In the genomic region with DNA sequence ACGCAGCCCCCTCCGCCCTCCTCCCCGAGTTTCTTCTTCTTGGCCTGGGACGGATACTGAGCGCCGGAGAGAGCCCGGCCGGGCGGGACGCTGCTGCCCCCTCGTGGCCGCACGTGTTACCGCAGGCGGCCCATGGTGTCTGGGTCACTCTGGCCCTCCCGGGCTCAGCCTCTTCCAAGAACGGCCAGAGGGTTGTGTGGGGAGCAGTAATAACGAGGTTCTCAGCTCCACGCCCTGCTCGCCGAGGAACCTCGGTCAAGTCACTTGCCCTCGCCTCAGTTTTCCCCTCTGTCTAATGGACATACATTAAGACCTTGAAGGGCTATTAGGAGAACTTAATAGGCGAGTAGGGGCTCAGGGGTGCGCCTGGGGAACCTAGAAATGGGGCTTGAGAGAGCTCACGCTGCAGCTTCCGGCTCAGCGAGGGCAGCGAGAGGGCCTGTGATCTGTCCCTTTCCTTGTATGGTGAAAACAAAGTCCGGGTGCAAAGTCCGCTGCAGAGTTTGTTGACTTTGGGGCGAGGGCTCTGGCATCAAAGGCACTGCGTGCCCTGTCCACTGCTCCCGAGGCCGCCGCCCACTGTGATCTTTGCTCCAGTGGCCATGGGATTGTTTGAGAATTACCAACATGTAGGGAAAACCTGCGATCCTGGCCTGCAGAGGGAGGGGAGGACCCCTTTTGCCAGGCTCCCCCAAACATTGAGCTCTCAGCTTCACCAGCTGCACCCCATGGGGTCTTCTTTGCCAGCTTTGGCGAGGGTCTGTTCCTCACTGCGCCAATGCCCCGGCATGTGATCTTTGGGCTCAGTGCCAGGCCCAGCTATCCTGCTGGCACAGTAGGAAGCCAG, we compare ENCODE assay signal across 1 cellular context.
TF ChIP-seq lines count a peak whose summit lies in the region.

No MANE protein-coding gene starts in this region.

TF ChIP-seq in HepG2, 621 proteins besides CTCF, POLR2A, EP300 and RAD21 (continued from another document and continues in another):
- TF ChIP-seq, protein P1, sequence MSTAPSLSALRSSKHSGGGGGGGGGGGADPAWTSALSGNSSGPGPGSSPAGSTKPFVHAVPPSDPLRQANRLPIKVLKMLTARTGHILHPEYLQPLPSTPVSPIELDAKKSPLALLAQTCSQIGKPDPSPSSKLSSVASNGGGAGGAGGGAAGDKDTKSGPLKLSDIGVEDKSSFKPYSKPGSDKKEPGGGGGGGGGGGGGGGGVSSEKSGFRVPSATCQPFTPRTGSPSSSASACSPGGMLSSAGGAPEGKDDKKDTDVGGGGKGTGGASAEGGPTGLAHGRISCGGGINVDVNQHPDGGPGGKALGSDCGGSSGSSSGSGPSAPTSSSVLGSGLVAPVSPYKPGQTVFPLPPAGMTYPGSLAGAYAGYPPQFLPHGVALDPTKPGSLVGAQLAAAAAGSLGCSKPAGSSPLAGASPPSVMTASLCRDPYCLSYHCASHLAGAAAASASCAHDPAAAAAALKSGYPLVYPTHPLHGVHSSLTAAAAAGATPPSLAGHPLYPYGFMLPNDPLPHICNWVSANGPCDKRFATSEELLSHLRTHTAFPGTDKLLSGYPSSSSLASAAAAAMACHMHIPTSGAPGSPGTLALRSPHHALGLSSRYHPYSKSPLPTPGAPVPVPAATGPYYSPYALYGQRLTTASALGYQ (CRISPR knock-in tag; IDR thresholded peaks at IDR 0.05), result peak; percentile 96
- peak; percentile 97 for TF ChIP-seq DPF2 (CRISPR knock-in tag; IDR thresholded peaks at IDR 0.05; ENCODE audit: borderline replicate concordance, low read depth)
- 0 out of 2 replicates have a peak, but pooled peaks have one; percentile 28 for TF ChIP-seq CREB1 (IDR thresholded peaks at IDR 0.05)
- peak; percentile 86 for TF ChIP-seq CREB1 (CRISPR knock-in tag; IDR thresholded peaks at IDR 0.05)
- peak; percentile 27; the same call in 1 of the 2 replicates for TF ChIP-seq ZNF83 (CRISPR knock-in tag; IDR thresholded peaks at IDR 0.05; ENCODE audit: borderline replicate concordance)
- TF ChIP-seq ZSCAN31 (CRISPR knock-in tag; IDR thresholded peaks at IDR 0.05; ENCODE audit: low read depth), result peak; percentile 88; the same call in 1 of the 2 replicates
- TF ChIP-seq, protein P2, sequence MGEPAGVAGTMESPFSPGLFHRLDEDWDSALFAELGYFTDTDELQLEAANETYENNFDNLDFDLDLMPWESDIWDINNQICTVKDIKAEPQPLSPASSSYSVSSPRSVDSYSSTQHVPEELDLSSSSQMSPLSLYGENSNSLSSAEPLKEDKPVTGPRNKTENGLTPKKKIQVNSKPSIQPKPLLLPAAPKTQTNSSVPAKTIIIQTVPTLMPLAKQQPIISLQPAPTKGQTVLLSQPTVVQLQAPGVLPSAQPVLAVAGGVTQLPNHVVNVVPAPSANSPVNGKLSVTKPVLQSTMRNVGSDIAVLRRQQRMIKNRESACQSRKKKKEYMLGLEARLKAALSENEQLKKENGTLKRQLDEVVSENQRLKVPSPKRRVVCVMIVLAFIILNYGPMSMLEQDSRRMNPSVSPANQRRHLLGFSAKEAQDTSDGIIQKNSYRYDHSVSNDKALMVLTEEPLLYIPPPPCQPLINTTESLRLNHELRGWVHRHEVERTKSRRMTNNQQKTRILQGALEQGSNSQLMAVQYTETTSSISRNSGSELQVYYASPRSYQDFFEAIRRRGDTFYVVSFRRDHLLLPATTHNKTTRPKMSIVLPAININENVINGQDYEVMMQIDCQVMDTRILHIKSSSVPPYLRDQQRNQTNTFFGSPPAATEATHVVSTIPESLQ (CRISPR knock-in tag; conservative IDR thresholded peaks at IDR 0.05), result no peak
- no peak for TF ChIP-seq EHMT2 (IDR thresholded peaks at IDR 0.05; ENCODE audit: borderline replicate concordance, low read depth, low read length)
- peak; percentile 56; the same call in 1 of the 2 replicates for TF ChIP-seq MIER2 (CRISPR knock-in tag; IDR thresholded peaks at IDR 0.05)
- TF ChIP-seq ZFP36 (IDR thresholded peaks at IDR 0.05; ENCODE audit: borderline replicate concordance, low read depth, low read length, partially characterized antibody), result no peak
- TF ChIP-seq POLR2AphosphoS2 (IDR thresholded peaks at IDR 0.05; ENCODE audit: low read depth, low read length), result 0 out of 2 replicates have a peak, but pooled peaks have one; percentile 17
- TF ChIP-seq YY1 (IDR thresholded peaks at IDR 0.05; ENCODE audit: insufficient read depth, insufficient replicate concordance, low read depth, low read length), result peak; percentile 18
- TF ChIP-seq SMC3 (IDR thresholded peaks at IDR 0.05; ENCODE audit: low read length), result peak; percentile 37; the same call in 1 of the 2 replicates
- TF ChIP-seq ZNF260 (CRISPR knock-in tag; IDR thresholded peaks at IDR 0.05; ENCODE audit: borderline replicate concordance, low read depth), result no peak
- TF ChIP-seq ZNF543 (CRISPR knock-in tag; IDR thresholded peaks at IDR 0.05), result peak; percentile 61
- peak; percentile 98 for TF ChIP-seq ASH2L (IDR thresholded peaks at IDR 0.05; ENCODE audit: insufficient read length, low read depth, low read length)
- TF ChIP-seq AHR (CRISPR knock-in tag; IDR thresholded peaks at IDR 0.05), result 0 out of 2 replicates have a peak, but pooled peaks have one; percentile 18
- TF ChIP-seq, protein P3, sequence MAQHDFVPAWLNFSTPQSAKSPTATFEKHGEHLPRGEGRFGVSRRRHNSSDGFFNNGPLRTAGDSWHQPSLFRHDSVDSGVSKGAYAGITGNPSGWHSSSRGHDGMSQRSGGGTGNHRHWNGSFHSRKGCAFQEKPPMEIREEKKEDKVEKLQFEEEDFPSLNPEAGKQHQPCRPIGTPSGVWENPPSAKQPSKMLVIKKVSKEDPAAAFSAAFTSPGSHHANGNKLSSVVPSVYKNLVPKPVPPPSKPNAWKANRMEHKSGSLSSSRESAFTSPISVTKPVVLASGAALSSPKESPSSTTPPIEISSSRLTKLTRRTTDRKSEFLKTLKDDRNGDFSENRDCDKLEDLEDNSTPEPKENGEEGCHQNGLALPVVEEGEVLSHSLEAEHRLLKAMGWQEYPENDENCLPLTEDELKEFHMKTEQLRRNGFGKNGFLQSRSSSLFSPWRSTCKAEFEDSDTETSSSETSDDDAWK (CRISPR knock-in tag; IDR thresholded peaks at IDR 0.05), result no peak
- peak; percentile 77; the same call in 1 of the 2 replicates for TF ChIP-seq ZNF816 (CRISPR knock-in tag; IDR thresholded peaks at IDR 0.05; ENCODE audit: borderline replicate concordance)
- no peak for TF ChIP-seq ZNF207 (IDR thresholded peaks at IDR 0.05; ENCODE audit: borderline replicate concordance)
- TF ChIP-seq ELF4 (CRISPR knock-in tag; IDR thresholded peaks at IDR 0.05; ENCODE audit: borderline replicate concordance), result no peak
- peak; percentile 97 for TF ChIP-seq ZNF629 (CRISPR knock-in tag; conservative IDR thresholded peaks at IDR 0.05)
- TF ChIP-seq HDAC2 (CRISPR knock-in tag; IDR thresholded peaks at IDR 0.05), result peak; percentile 98
- peak; percentile 91 for TF ChIP-seq ZHX1 (CRISPR knock-in tag; IDR thresholded peaks at IDR 0.05; ENCODE audit: low read depth)
- TF ChIP-seq PLSCR1 (CRISPR knock-in tag; IDR thresholded peaks at IDR 0.05; ENCODE audit: borderline replicate concordance), result no peak
- TF ChIP-seq MEF2D (CRISPR knock-in tag; IDR thresholded peaks at IDR 0.05), result peak; percentile 93
- 0 out of 2 replicates have a peak, but pooled peaks have one; percentile 25 for TF ChIP-seq DZIP1 (CRISPR knock-in tag; IDR thresholded peaks at IDR 0.05)
- TF ChIP-seq SAFB2 (CRISPR knock-in tag; IDR thresholded peaks at IDR 0.05; ENCODE audit: borderline replicate concordance, low read depth), result no peak
- TF ChIP-seq RBM22 (optimal IDR thresholded peaks at IDR 0.05; ENCODE audit: low read length), result peak; percentile 15
- peak; percentile 53 for TF ChIP-seq TEAD3 (CRISPR knock-in tag; optimal IDR thresholded peaks at IDR 0.05; ENCODE audit: borderline replicate concordance)
- TF ChIP-seq ZNF234 (CRISPR knock-in tag; conservative IDR thresholded peaks at IDR 0.05), result no peak
- TF ChIP-seq ZBTB42 (CRISPR knock-in tag; IDR thresholded peaks at IDR 0.05), result no peak
- peak; percentile 90 for TF ChIP-seq ZNF556 (CRISPR knock-in tag; IDR thresholded peaks at IDR 0.05; ENCODE audit: borderline replicate concordance)
- peak; percentile 89 for TF ChIP-seq ZBTB34 (CRISPR knock-in tag; IDR thresholded peaks at IDR 0.05)
- TF ChIP-seq PHF21A (CRISPR knock-in tag; IDR thresholded peaks at IDR 0.05), result peak; percentile 99
- TF ChIP-seq PBX2 (CRISPR knock-in tag; IDR thresholded peaks at IDR 0.05), result no peak
- peak; percentile 24; the same call in 1 of the 2 replicates for TF ChIP-seq PRDM15 (CRISPR knock-in tag; IDR thresholded peaks at IDR 0.05)
- TF ChIP-seq ZNF615 (CRISPR knock-in tag; IDR thresholded peaks at IDR 0.05; ENCODE audit: borderline replicate concordance), result peak; percentile 54; the same call in 1 of the 2 replicates
